ENCODE assay signal across 1 cellular context in the genomic region with DNA sequence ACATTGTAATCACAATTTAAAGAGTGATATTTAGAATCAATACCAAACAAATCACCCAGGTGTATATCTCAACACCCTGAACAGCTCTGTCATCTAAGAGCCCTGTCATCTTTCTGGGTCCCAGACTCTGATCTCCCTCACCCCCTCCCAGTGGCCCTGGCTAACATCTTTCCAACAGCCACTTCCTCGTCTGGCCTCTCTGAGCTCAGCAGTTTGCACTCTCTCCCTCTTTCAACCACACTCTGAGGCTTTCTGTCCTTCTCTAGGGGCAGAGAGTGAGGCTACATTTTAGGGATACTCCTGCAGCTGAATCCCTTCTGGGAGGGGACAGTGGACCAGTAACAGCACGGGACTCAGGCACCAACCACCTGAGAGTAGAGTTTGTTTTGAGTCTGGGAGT.
TF ChIP-seq lines count a peak whose summit lies in the region.

No MANE protein-coding gene starts in this region.

TF ChIP-seq in A549, 52 proteins besides CTCF, POLR2A, EP300 and RAD21 (continued from another document):
- TF ChIP-seq REST (IDR thresholded peaks at IDR 0.05): no peak
- no peak for TF ChIP-seq HOXA7 (CRISPR knock-in tag; IDR thresholded peaks at IDR 0.05)
